In the genomic region with DNA sequence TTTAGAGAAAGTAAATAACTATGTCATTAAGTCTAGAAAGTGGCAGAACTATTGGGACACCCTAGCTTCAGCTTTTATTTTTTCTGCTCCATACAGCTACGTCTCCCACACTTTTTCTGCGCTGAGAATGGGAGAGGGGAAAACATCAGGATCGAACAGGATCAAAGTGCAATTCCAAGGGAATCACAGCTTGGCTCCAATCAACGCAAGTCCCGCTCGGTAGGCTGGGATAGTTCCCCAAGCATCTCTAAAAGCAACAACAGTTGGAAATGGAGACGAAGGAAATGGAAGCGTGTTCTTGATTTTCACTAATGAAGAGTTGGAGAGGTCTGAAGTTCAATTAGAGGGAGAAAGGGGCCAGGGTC, we compare ENCODE assay signal across 8 cellular contexts. TPM values are rescaled to one million over a fixed set of nuclear protein-coding genes. Genes with fewer than 3 reads are reported as not detected.
DNase-seq lines count a peak whose midpoint lies in the region; ATAC-seq and TF ChIP-seq lines count a peak whose summit lies in the region.

No MANE protein-coding gene starts in this region.

- peaks cover 3% of the 10 kb centered on the region; the same call in 2 of the 3 replicates for H3K4me1 Mint-ChIP-seq in GM23338
- H3K4me1 Mint-ChIP-seq in activated B cell treated with CpG ODN at 0.5 μM for 24 hours = peaks cover 20% of the 10 kb centered on the region

- H3K9me3 Mint-ChIP-seq in GM23338 (no peaks in the 10 kb centered on the region; the same call in 2 of the 3 replicates), activated B cell treated with CpG ODN at 0.5 μM for 24 hours (no peaks in the 10 kb centered on the region)

- DNase-seq in GM23338 (ENCODE audit: low spot score) (peak; percentile 53), activated B cell treated with CpG ODN at 0.5 μM for 24 hours (no peak), right atrium auricular region (ENCODE audit: low spot score) (no peak), GM19240 (ENCODE audit: insufficient read length, low spot score) (no peak)
- no peak for DNase-seq in stimulated activated naive CD4-positive, alpha-beta T cell (lab: John Stamatoyannopoulos, UW)

- H3K27me3 ChIP-seq in GM23338 (ENCODE audit: insufficient read depth) = no peaks in the 10 kb centered on the region
- H3K27me3 ChIP-seq in right atrium auricular region = no peaks in the 10 kb centered on the region
- H3K27me3 ChIP-seq in skeletal muscle tissue (ENCODE audit: control insufficient read depth in 3 of 3, insufficient read depth in 3 of 3, low read length in 3 of 3) = no peaks in the 10 kb centered on the region

- peak; percentile 19 for ATAC-seq in GM23338
- no peak for ATAC-seq in activated B cell treated with CpG ODN at 0.5 μM for 24 hours (ENCODE audit: low read depth)
- no peak for ATAC-seq in GM18520 (IDR thresholded peaks at IDR 0.05; ENCODE audit: unreplicated experiment)
- no peak for ATAC-seq in HG03280 (IDR thresholded peaks at IDR 0.05; ENCODE audit: unreplicated experiment)

- no peaks in the 10 kb centered on the region for H4K20me1 ChIP-seq in GM23338 (replicated peaks; ENCODE audit: insufficient read depth)

- H3K9me3 ChIP-seq in right atrium auricular region (no peaks in the 10 kb centered on the region), skeletal muscle tissue (ENCODE audit: control insufficient read depth in 3 of 3, low read length in 3 of 3) (no peaks in the 10 kb centered on the region)

- H3K27me3 Mint-ChIP-seq in GM23338 (ENCODE audit: insufficient read depth, low read depth, poor library complexity) (peaks cover 14% of the 10 kb centered on the region), activated B cell treated with CpG ODN at 0.5 μM for 24 hours (no peaks in the 10 kb centered on the region)

- peak overlapping the region; percentile 98 for H3K4me3 ChIP-seq in GM23338
- peak overlapping the region; percentile 97 to 99 for H3K4me3 ChIP-seq in right atrium auricular region
- H3K4me3 ChIP-seq in skeletal muscle tissue (ENCODE audit: low read length in 3 of 3) = peak overlapping the region; percentile 81 to 96 (median 90)

- peak overlapping the region; percentile 96 for H2AFZ ChIP-seq in GM23338

- TF ChIP-seq CTCF in GM23338 (conservative IDR thresholded peaks at IDR 0.05; ENCODE audit: low read depth in 2 of 2) = no peak
- no peak for TF ChIP-seq CTCF in activated B cell treated with CpG ODN at 0.5 μM for 24 hours (IDR thresholded peaks at IDR 0.05)
- no peak for TF ChIP-seq CTCF in right atrium auricular region (IDR thresholded peaks at IDR 0.05)

- intact Hi-C loops in activated B cell treated with CpG ODN at 0.5 μM for 24 hours (cut with micrococcal nuclease) = loop anchor here (1.0 kb wide), 5 partner anchors 13 to 92 kb away; a partner anchor contains a TSS

- CTCF ChIA-PET in activated B cell treated with CpG ODN at 0.5 μM for 24 hours (lab: Charles Lee) = interaction anchor here (0.9 to 4.9 kb wide), 3 partner anchors 14 to 92 kb away, joined by 3 to 36 read pairs (median 6); no protein-coding TSS in a partner anchor

- H3K36me3 ChIP-seq in GM23338 (ENCODE audit: insufficient read depth) = no peaks in the 10 kb centered on the region
- H3K36me3 ChIP-seq in right atrium auricular region = peaks cover under 1% of the 10 kb centered on the region
- peaks cover 3 to 6% (median 6%) of the 10 kb centered on the region in 3 donors for H3K36me3 ChIP-seq in skeletal muscle tissue (ENCODE audit: control insufficient read depth in 3 of 3, insufficient read depth in 3 of 3, low read length in 3 of 3)

- no peaks in the 10 kb centered on the region for H3K9me2 ChIP-seq in GM23338 (ENCODE audit: insufficient read depth)

- H3F3A ChIP-seq in GM23338 (replicated peaks; ENCODE audit: low read depth) = 0 out of 2 replicates have a peak, but pooled peaks cover 6% of the 10 kb centered on the region

- peak overlapping the region; percentile 92 for H3K27ac Mint-ChIP-seq in GM23338
- peak overlapping the region; percentile 95 for H3K27ac Mint-ChIP-seq in activated B cell treated with CpG ODN at 0.5 μM for 24 hours

- no peaks in the 10 kb centered on the region; the same call in 1 of the 2 replicates for H3K79me2 ChIP-seq in GM23338 (replicated peaks; ENCODE audit: insufficient read depth)

- POLR2A ChIA-PET in activated B cell treated with CpG ODN at 0.5 μM for 24 hours (lab: Charles Lee) = interaction anchor here (0.6 to 3.8 kb wide), 19 partner anchors 8 to 135 kb away, joined by 3 to 44 read pairs (median 6); a partner anchor contains a TSS

- peak overlapping the region; percentile 97 for H3K27ac ChIP-seq in GM23338 (ENCODE audit: low read depth)
- peak overlapping the region; percentile 95 to 99 for H3K27ac ChIP-seq in right atrium auricular region
- H3K27ac ChIP-seq in skeletal muscle tissue (ENCODE audit: low read depth, low read length) = peak overlapping the region; percentile 98

- H3K9ac ChIP-seq in skeletal muscle tissue (ENCODE audit: low read depth in 1 of 3, low read length in 3 of 3) = peak overlapping the region; percentile 97 to 100 (median 100)

- peak overlapping the region; percentile 89 for H3K4me2 ChIP-seq in GM23338

- H3K36me3 Mint-ChIP-seq in GM23338 (ENCODE audit: low read depth) (no peaks in the 10 kb centered on the region), activated B cell treated with CpG ODN at 0.5 μM for 24 hours (ENCODE audit: low read depth) (peaks cover 9% of the 10 kb centered on the region)

- peak overlapping the region; percentile 93 for H3K4me3 Mint-ChIP-seq in GM23338
- peak overlapping the region; percentile 96 for H3K4me3 Mint-ChIP-seq in activated B cell treated with CpG ODN at 0.5 μM for 24 hours

- H3K4me1 ChIP-seq in GM23338 (ENCODE audit: insufficient read depth) = peaks cover 7% of the 10 kb centered on the region
- peaks cover 0 to 9% of the 10 kb centered on the region in 2 donors for H3K4me1 ChIP-seq in right atrium auricular region
- peaks cover 9 to 17% (median 11%) of the 10 kb centered on the region in 3 donors for H3K4me1 ChIP-seq in skeletal muscle tissue (ENCODE audit: control insufficient read depth in 3 of 3, insufficient read depth in 3 of 3, low read length in 3 of 3)

TF ChIP-seq in GM23338, 12 proteins besides CTCF, POLR2A, EP300 and RAD21:
- TF ChIP-seq STAT1 (IDR thresholded peaks at IDR 0.05; ENCODE audit: unreplicated experiment) = no peak
- TF ChIP-seq JUNB (IDR thresholded peaks at IDR 0.05; ENCODE audit: unreplicated experiment) = no peak
- TF ChIP-seq EZH2phosphoT487 (IDR thresholded peaks at IDR 0.05; ENCODE audit: unreplicated experiment) = no peak
- TF ChIP-seq EZH2 (IDR thresholded peaks at IDR 0.05; ENCODE audit: low read depth, unreplicated experiment) = no peak

RNA-seq across cellular contexts. Expression of a gene that starts 0.5 kb away (rescaled TPM):
- total RNA-seq in GM23338 (2014; rRNA removed; shearing (Covaris generic)) = 13.7 and 16.9 TPM in 2 replicates
- 9.1 and 11.6 TPM in 2 replicates for polyA plus RNA-seq in GM23338 (2016; fragmentation: Nextera tagmentation; extraction: Ambion mirVana)
- total RNA-seq in activated B cell treated with CpG ODN at 0.5 μM for 24 hours (21.0 and 30.7 TPM in 2 replicates), right atrium auricular region (10 to 100 TPM; 22.4 to 26.3 TPM), skeletal muscle tissue (31.3 TPM)

RNA-seq across cellular contexts. Expression of a gene that starts 24.1 kb away (rescaled TPM):
- total RNA-seq in GM23338 (2014; rRNA removed; shearing (Covaris generic)) = 31.7 and 34.6 TPM in 2 replicates
- polyA plus RNA-seq in GM23338 (2016; fragmentation: Nextera tagmentation; extraction: Ambion mirVana) = 28.1 and 30.1 TPM in 2 replicates
- 15.9 and 16.4 TPM in 2 replicates for total RNA-seq in activated B cell treated with CpG ODN at 0.5 μM for 24 hours
- 1 to 10 TPM; 5.5 to 8.8 TPM for total RNA-seq in right atrium auricular region
- total RNA-seq in skeletal muscle tissue = 17.2 TPM

RNA-seq across cellular contexts. Expression of a gene that starts 33.7 kb away (rescaled TPM):
- 180 and 204 TPM in 2 replicates for total RNA-seq in GM23338 (2014; rRNA removed; shearing (Covaris generic))
- 100 and 102 TPM in 2 replicates for polyA plus RNA-seq in GM23338 (2016; fragmentation: Nextera tagmentation; extraction: Ambion mirVana)
- total RNA-seq in activated B cell treated with CpG ODN at 0.5 μM for 24 hours = 75.8 and 81.6 TPM in 2 replicates
- 10 to 100 TPM; 29.7 to 54.3 TPM for total RNA-seq in right atrium auricular region
- total RNA-seq in skeletal muscle tissue = 21.9 TPM

RNA-seq across cellular contexts. Expression of a gene that starts 43.4 kb away (rescaled TPM):
- total RNA-seq in GM23338 (2014; rRNA removed; shearing (Covaris generic)) = 8.5 and 10.2 TPM in 2 replicates
- polyA plus RNA-seq in GM23338 (2016; fragmentation: Nextera tagmentation; extraction: Ambion mirVana) = 3.5 and 4.4 TPM in 2 replicates
- total RNA-seq in activated B cell treated with CpG ODN at 0.5 μM for 24 hours (9.5 and 10.7 TPM in 2 replicates), right atrium auricular region (10 to 100 TPM; 17.0 to 21.0 TPM), skeletal muscle tissue (21.9 TPM)

RNA-seq across cellular contexts. Expression of a gene that starts 46.5 kb away (rescaled TPM):
- total RNA-seq in GM23338 (2014; rRNA removed; shearing (Covaris generic)) = 90.7 and 99.0 TPM in 2 replicates
- 52.2 and 52.9 TPM in 2 replicates for polyA plus RNA-seq in GM23338 (2016; fragmentation: Nextera tagmentation; extraction: Ambion mirVana)
- total RNA-seq in activated B cell treated with CpG ODN at 0.5 μM for 24 hours (58.7 and 63.3 TPM in 2 replicates), right atrium auricular region (10 to 100 TPM; 30.3 to 39.6 TPM), skeletal muscle tissue (53.2 TPM)
